Comparison of ENCODE assay signal across 8 cellular contexts in genomic region chr3:49554639-49555265, GRCh38. TPM values are rescaled to one million over a fixed set of nuclear protein-coding genes. Genes with fewer than 3 reads are reported as not detected.
DNase-seq lines count a peak whose midpoint lies in the region; ATAC-seq, FAIRE-seq and TF ChIP-seq lines count a peak whose summit lies in the region.

No MANE protein-coding gene starts in this region.

- peaks cover 84% of the 10 kb centered on the region for H3K27me3 Mint-ChIP-seq in CD4-positive, alpha-beta T cell

- peak overlapping the region; percentile 44 for H3K4me3 Mint-ChIP-seq in CD4-positive, alpha-beta T cell

- peak in 7 of 10 experiments; percentile 23 to 69 (median 52) for DNase-seq in CD4-positive, alpha-beta T cell
- DNase-seq in HuH-7.5 (ENCODE audit: low spot score) (peak; percentile 66), activated T-cell treated with anti-CD3 and anti-CD28 coated beads for 4 hours (peak; percentile 37), fibroblast of the aortic adventitia (ENCODE audit: low read depth) (peak; percentile 20), ovary (peak in 1 of 5 donors; percentile 70), D721Med (ENCODE audit: insufficient read length, low spot score) (no peak), NCI-H2029 treated with DMSO at 0.1 percent for 48 hours (lab: John Stamatoyannopoulos, UW) (no peak)

- 0 to 1% (median 1%) methylated on average over 35 to 65 of the region's 65 CpGs for WGBS in ovary, 3 donors

- H3K27ac ChIP-seq in CD4-positive, alpha-beta T cell (ENCODE audit: low read depth, low read length), result no peak overlapping the region
- no peak overlapping the region for H3K27ac ChIP-seq in ovary

- intact Hi-C loops in CD4-positive, alpha-beta T cell (cut with DNase I, micrococcal nuclease), result no loop called here
- intact Hi-C loops in ovary (cut with DNase I), result loop anchor here in 1 of 4 donors (5.0 kb wide), 1 partner anchor 113 kb away; no protein-coding TSS in a partner anchor

- H3K4me3 ChIP-seq in fibroblast of the aortic adventitia (ENCODE audit: low read depth, low read length) (peak overlapping the region; percentile 83), ovary (peak overlapping the region; percentile 52)

- ATAC-seq in CD4-positive, alpha-beta T cell (ENCODE audit: poor library complexity), result peak; percentile 74
- peak; percentile 59 for ATAC-seq in GM21390 (IDR thresholded peaks at IDR 0.05; ENCODE audit: unreplicated experiment)

- TF ChIP-seq EP300 in ovary (IDR thresholded peaks at IDR 0.05), result no peak

- no peak overlapping the region for H3K27ac Mint-ChIP-seq in CD4-positive, alpha-beta T cell

- POLR2A ChIA-PET in CD4-positive, alpha-beta T cell (lab: Charles Lee), result interaction anchor here (1.2 kb wide), 1 partner anchor 15 kb away, joined by 8 read pairs; no protein-coding TSS in a partner anchor

- H3K9me3 Mint-ChIP-seq in CD4-positive, alpha-beta T cell, result peaks cover 2% of the 10 kb centered on the region

- no peaks in the 10 kb centered on the region for H3K36me3 ChIP-seq in ovary

- CTCF ChIA-PET in CD4-positive, alpha-beta T cell (lab: Charles Lee), result interaction anchor here (1.0 to 4.2 kb wide), 2 partner anchors 15 to 117 kb away, joined by 3 to 32 read pairs; no protein-coding TSS in a partner anchor

- no peaks in the 10 kb centered on the region for H3K36me3 Mint-ChIP-seq in CD4-positive, alpha-beta T cell (ENCODE audit: low read depth)

- no peaks in the 10 kb centered on the region for H3K9me3 ChIP-seq in CD4-positive, alpha-beta T cell (ENCODE audit: control insufficient read depth, low read length)
- H3K9me3 ChIP-seq in ovary, result no peaks in the 10 kb centered on the region

- H3K4me1 Mint-ChIP-seq in CD4-positive, alpha-beta T cell (ENCODE audit: low read depth), result peaks cover 18% of the 10 kb centered on the region

- H3K4me1 ChIP-seq in ovary (ENCODE audit: insufficient read depth), result peaks cover 3% of the 10 kb centered on the region

- no peak for FAIRE-seq in D721Med (lab: Jason Lieb, UNC)

- H3K27me3 ChIP-seq in CD4-positive, alpha-beta T cell (ENCODE audit: control insufficient read depth, insufficient read depth, low read length), result peaks cover 39% of the 10 kb centered on the region
- no peaks in the 10 kb centered on the region for H3K27me3 ChIP-seq in ovary

- TF ChIP-seq CTCF in CD4-positive, alpha-beta T cell (IDR thresholded peaks at IDR 0.05), result no peak
- TF ChIP-seq CTCF in fibroblast of the aortic adventitia (IDR thresholded peaks at IDR 0.05; ENCODE audit: insufficient read depth, low read length) (no peak), ovary (IDR thresholded peaks at IDR 0.05) (no peak), D721Med (IDR thresholded peaks at IDR 0.05; ENCODE audit: insufficient read depth, missing control alignments) (no peak)

- no peak for TF ChIP-seq POLR2A in ovary (IDR thresholded peaks at IDR 0.05)

RNA-seq across cellular contexts. Expression of gene BSN, which starts 0.5 kb away (rescaled TPM):
- total RNA-seq in CD4-positive, alpha-beta T cell, result under 1 TPM; 0.08 to 0.11 TPM
- 0.08 and 0.27 TPM in 2 replicates for total RNA-seq in fibroblast of the aortic adventitia (ENCODE audit: low replicate concordance)
- total RNA-seq in ovary, result 1 to 10 TPM in 2 of 7 donors, under 1 TPM in 5; 0.12 to 3.5 (median 0.83) TPM
- under 1 TPM; 0.13 to 0.41 TPM for polyA plus RNA-seq in ovary

Comparison
In these comparisons a context has a peak if more than half of its experiments do, and no peak if none do; other contexts are left out.
1. DNase-seq: peak in CD4-positive, alpha-beta T cell (7 of 10), HuH-7.5 (single experiment), activated T-cell treated with anti-CD3 and anti-CD28 coated beads for 4 hours (single experiment) and fibroblast of the aortic adventitia (single experiment); none in D721Med (single experiment) and NCI-H2029 treated with DMSO at 0.1 percent for 48 hours (single experiment).